In the genomic region with DNA sequence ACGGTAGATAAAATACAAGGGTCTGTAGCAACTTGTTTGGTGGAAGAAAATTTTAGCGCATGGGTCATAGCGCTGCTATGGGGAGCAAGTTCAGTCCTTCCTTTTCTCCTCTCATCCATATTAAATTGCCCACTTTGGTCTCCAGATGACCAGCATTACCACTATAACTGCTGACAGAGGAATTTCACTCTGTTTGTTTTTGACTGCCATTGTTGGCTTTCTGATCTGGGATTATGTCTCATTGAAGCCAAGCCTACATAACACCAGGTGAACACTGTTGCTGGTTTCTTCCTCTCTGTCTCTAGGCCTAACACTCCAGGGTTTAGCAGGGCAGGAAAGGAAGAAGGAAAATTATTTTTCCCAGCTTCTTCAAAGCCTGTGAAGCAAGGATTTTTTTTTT, we compare ENCODE assay signal across 22 cellular contexts. TPM values are rescaled to one million over a fixed set of nuclear protein-coding genes. Genes with fewer than 3 reads are reported as not detected.
DNase-seq lines count a peak whose midpoint lies in the region; ATAC-seq, FAIRE-seq and TF ChIP-seq lines count a peak whose summit lies in the region.
"Had no signal": no experiment of that assay in that cellular context is flagged by ENCODE, and none has a peak within 500 bp of the region (broad histone marks: within the 10 kb centered on the region; RNA-seq: fewer than 3 reads in every experiment).

No MANE protein-coding gene starts in this region.

- H3K9me1 ChIP-seq in IMR-90 (ENCODE audit: insufficient read depth, low read length) = no peaks in the 10 kb centered on the region

- no peak overlapping the region for H2BK15ac ChIP-seq in IMR-90 (ENCODE audit: low read depth, low read length)

- no TSS peak for BruUV-seq in IMR-90 (replicated peaks; lab: Mats Ljungman, UMichigan)

- CTCF ChIA-PET in IMR-90 (lab: Yijun Ruan, JAX) = no interaction called here

- DNase-seq in T-helper 1 cell (no peak), IMR-90 (no peak), RPMI8226 (peak; percentile 18), kidney (no peak), tibial nerve (ENCODE audit: low spot score in 2 of 2) (no peak)
- DNase-seq in activated naive CD4-positive, alpha-beta T cell treated with anti-CD3 and anti-CD28 coated beads, Interleukin-2, amount 50 U/mL, for 16 hours = no peak
- DNase-seq: 8988T; CD4-positive, CD25-positive, alpha-beta regulatory T cell; CD8-positive, alpha-beta memory T cell; COR-L47; DMS 273 treated with DMSO at 0.1 percent for 48 hours; DMS53; DND-41; EL; GOT3; H7; HFFc6 had no signal

- no peak overlapping the region for H3K23ac ChIP-seq in IMR-90 (ENCODE audit: low read depth, low read length)

- H2BK120ac ChIP-seq in IMR-90 (ENCODE audit: low read depth, low read length) = no peak overlapping the region

- H4K20me1 ChIP-seq in IMR-90 (ENCODE audit: insufficient read depth, low read length) = no peaks in the 10 kb centered on the region
- H4K20me1 ChIP-seq: BLaER1 treated with 17β-estradiol and CSF1 and Interleukin-3, amounts not matched to agents 10 nM and 100 nM had no signal

- dilution Hi-C loops in IMR-90 (cut with HindIII; ENCODE audit: low sequenced_read_pairs, unreplicated experiment) = no loop called here

- H2BK5ac ChIP-seq in IMR-90 (ENCODE audit: low read depth, low read length, poor library complexity, severe bottlenecking) = no peak overlapping the region

- H3K4me1 ChIP-seq in IMR-90 (ENCODE audit: control insufficient read depth, insufficient read depth, low read length) = peaks cover 4% of the 10 kb centered on the region
- no peaks in the 10 kb centered on the region for H3K4me1 ChIP-seq in kidney (ENCODE audit: control insufficient read depth in 1 of 2, insufficient read depth in 1 of 2, low read depth in 1 of 2, low read length in 2 of 2)
- no peaks in the 10 kb centered on the region for H3K4me1 ChIP-seq in tibial nerve

- no peaks in the 10 kb centered on the region for H3K27me3 Mint-ChIP-seq in T-helper 1 cell treated with Interleukin-12 subunit alpha and Interleukin-12 subunit beta and Interleukin-4 antibody, amounts not matched to agents 30 μg/mL and 1 μg/mL, for 36 hours (ENCODE audit: low read depth)
- H3K27me3 Mint-ChIP-seq: B cell; CD4-positive, CD25-positive, alpha-beta regulatory T cell; CD8-positive, alpha-beta memory T cell had no signal

- no peak overlapping the region for H3K4ac ChIP-seq in IMR-90 (ENCODE audit: low read depth, low read length)

- H3K27me3 ChIP-seq in IMR-90 (ENCODE audit: control insufficient read depth, insufficient read depth, low read length) (peaks cover 8% of the 10 kb centered on the region; the same call in 1 of the 2 replicates), tibial nerve (no peaks in the 10 kb centered on the region)
- H3K27me3 ChIP-seq: BLaER1 treated with 17β-estradiol and CSF1 and Interleukin-3, amounts not matched to agents 10 nM and 100 nM had no signal

- no peak overlapping the region for H2AK5ac ChIP-seq in IMR-90 (ENCODE audit: low read depth, low read length)

- no peak for FAIRE-seq in kidney (lab: Jason Lieb, UNC)

- WGBS in IMR-90 (ENCODE audit: extremely low coverage in 2 of 2, insufficient read length in 1 of 2), 2 experiments = no CpG with 5 or more reads among the region's 3 CpGs
- 93 to 96% methylated on average over 3 of the region's 3 CpGs for WGBS in tibial nerve, 2 donors

- H3K79me1 ChIP-seq in IMR-90 (ENCODE audit: low read depth in 1 of 2, low read length in 2 of 2) = no peaks in the 10 kb centered on the region

- no peak for TF ChIP-seq RAD21 in IMR-90 (IDR thresholded peaks at IDR 0.05; ENCODE audit: low read length)

- H3K9me3 ChIP-seq in IMR-90 (ENCODE audit: control insufficient read depth, insufficient read depth, low read length) (no peaks in the 10 kb centered on the region), kidney (ENCODE audit: control insufficient read depth in 1 of 2, low read length in 2 of 2) (no peaks in the 10 kb centered on the region), tibial nerve (no peaks in the 10 kb centered on the region)

- intact Hi-C loops in IMR-90 (cut with micrococcal nuclease) = no loop called here
- intact Hi-C loops in kidney (cut with DNase I) = no loop called here

- H3K14ac ChIP-seq in IMR-90 (replicated peaks; ENCODE audit: low read depth, low read length) = no peak overlapping the region

- H3K56ac ChIP-seq in IMR-90 (ENCODE audit: extremely low read depth, insufficient read depth, low read length) = no peak overlapping the region

- no peak overlapping the region for H2BK20ac ChIP-seq in IMR-90 (ENCODE audit: low read depth, low read length)

- ATAC-seq in IMR-90 (ENCODE audit: low read depth) (no peak), HG02623 (IDR thresholded peaks at IDR 0.05; ENCODE audit: unreplicated experiment) (no peak)
- ATAC-seq: HCT116 had no signal

- no peak for TF ChIP-seq POLR2A in IMR-90 (IDR thresholded peaks at IDR 0.05; ENCODE audit: low read depth, low read length)
- TF ChIP-seq POLR2A in tibial nerve (IDR thresholded peaks at IDR 0.05) = no peak

- peaks cover 45% of the 10 kb centered on the region for H3K4me1 Mint-ChIP-seq in T-helper 1 cell treated with Interleukin-12 subunit alpha and Interleukin-12 subunit beta and Interleukin-4 antibody, amounts not matched to agents 30 μg/mL and 1 μg/mL, for 36 hours (ENCODE audit: low read depth)

- no peak overlapping the region for H3K18ac ChIP-seq in IMR-90 (ENCODE audit: low read depth, low read length)

- no peak for TF ChIP-seq EP300 in tibial nerve (IDR thresholded peaks at IDR 0.05)

- peaks cover 38% of the 10 kb centered on the region for H3K36me3 Mint-ChIP-seq in T-helper 1 cell treated with Interleukin-12 subunit alpha and Interleukin-12 subunit beta and Interleukin-4 antibody, amounts not matched to agents 30 μg/mL and 1 μg/mL, for 36 hours (ENCODE audit: low read depth)
- H3K36me3 Mint-ChIP-seq: CD8-positive, alpha-beta memory T cell had no signal

- H4K8ac ChIP-seq in IMR-90 (ENCODE audit: low read depth in 2 of 2, low read length in 2 of 2) = no peak overlapping the region

- H2AFZ ChIP-seq in IMR-90 (replicated peaks; ENCODE audit: low read length, poor library complexity) = no peak overlapping the region

- H3K4me2 ChIP-seq in IMR-90 (ENCODE audit: low read depth, low read length) = no peak overlapping the region

- POLR2A ChIA-PET in IMR-90 (lab: Charles Lee; ENCODE audit: unreplicated experiment) = no interaction called here

- H3K27ac ChIP-seq in IMR-90 (ENCODE audit: insufficient read depth, low read length) = no peak overlapping the region
- H3K27ac ChIP-seq in kidney (ENCODE audit: low read depth in 2 of 2, low read length in 2 of 2) = peak overlapping the region; percentile 26 to 28
- no peak overlapping the region for H3K27ac ChIP-seq in tibial nerve

- no peaks in the 10 kb centered on the region for H3K9me3 Mint-ChIP-seq in T-helper 1 cell treated with Interleukin-12 subunit alpha and Interleukin-12 subunit beta and Interleukin-4 antibody, amounts not matched to agents 30 μg/mL and 1 μg/mL, for 36 hours
- H3K9me3 Mint-ChIP-seq: CD4-positive, CD25-positive, alpha-beta regulatory T cell; CD8-positive, alpha-beta memory T cell; HFFc6 had no signal

- in situ Hi-C loops in IMR-90 (cut with MboI; ENCODE audit: low sequenced_read_pairs) = no loop called here

- peak overlapping the region; percentile 9 for H3K27ac Mint-ChIP-seq in T-helper 1 cell treated with Interleukin-12 subunit alpha and Interleukin-12 subunit beta and Interleukin-4 antibody, amounts not matched to agents 30 μg/mL and 1 μg/mL, for 36 hours
- H3K27ac Mint-ChIP-seq: B cell, HFFc6 had no signal

- no peak overlapping the region for H4K91ac ChIP-seq in IMR-90 (ENCODE audit: insufficient read depth, low read depth, low read length)

- no peak overlapping the region for H3K4me3 ChIP-seq in IMR-90 (ENCODE audit: insufficient read depth, low read depth, low read length)
- H3K4me3 ChIP-seq in kidney (ENCODE audit: low read length in 2 of 2) = no peak overlapping the region
- H3K4me3 ChIP-seq in tibial nerve = no peak overlapping the region
- H3K4me3 ChIP-seq: BLaER1 treated with 17β-estradiol and CSF1 and Interleukin-3, amounts not matched to agents 10 nM and 100 nM had no signal

- H3K36me3 ChIP-seq in IMR-90 (ENCODE audit: control insufficient read depth, insufficient read depth, low read length) (no peaks in the 10 kb centered on the region), kidney (ENCODE audit: control insufficient read depth in 1 of 2, insufficient read depth in 2 of 2, low read length in 2 of 2) (no peaks in the 10 kb centered on the region), tibial nerve (no peaks in the 10 kb centered on the region)
- H3K36me3 ChIP-seq: BLaER1 treated with 17β-estradiol and CSF1 and Interleukin-3, amounts not matched to agents 10 nM and 100 nM had no signal

- no peak overlapping the region for H4K5ac ChIP-seq in IMR-90 (ENCODE audit: low read depth, low read length)

- H3K9ac ChIP-seq in IMR-90 (ENCODE audit: low read depth, low read length) (no peak overlapping the region), kidney (ENCODE audit: low read length in 2 of 2) (no peak overlapping the region)
- H3K9ac ChIP-seq: BLaER1 treated with 17β-estradiol and CSF1 and Interleukin-3, amounts not matched to agents 10 nM and 100 nM had no signal

- H2AK9ac ChIP-seq in IMR-90 (replicated peaks; ENCODE audit: low read depth, low read length, poor library complexity) = no peak overlapping the region

- TF ChIP-seq CTCF in IMR-90 (conservative IDR thresholded peaks at IDR 0.05; ENCODE audit: low read depth, low read length) = no peak
- TF ChIP-seq CTCF in kidney (IDR thresholded peaks at IDR 0.05; ENCODE audit: borderline replicate concordance, extremely low read depth, insufficient read depth) = no peak
- no peak for TF ChIP-seq CTCF in tibial nerve (IDR thresholded peaks at IDR 0.05)

- H3K4me3 Mint-ChIP-seq in T-helper 1 cell treated with Interleukin-12 subunit alpha and Interleukin-12 subunit beta and Interleukin-4 antibody, amounts not matched to agents 30 μg/mL and 1 μg/mL, for 36 hours = no peak overlapping the region
- H3K4me3 Mint-ChIP-seq: B cell; CD4-positive, CD25-positive, alpha-beta regulatory T cell; CD8-positive, alpha-beta memory T cell; HFFc6 had no signal

TF ChIP-seq in IMR-90, 13 proteins besides CTCF, POLR2A, EP300 and RAD21:
- TF ChIP-seq USF2 (IDR thresholded peaks at IDR 0.05; ENCODE audit: low read depth, low read length) (no peak), MAFK (IDR thresholded peaks at IDR 0.05; ENCODE audit: low read depth, low read length) (peak; percentile 44)

RNA-seq across cellular contexts. Expression of gene SUB1, which starts 6.6 kb away (rescaled TPM):
- total RNA-seq in IMR-90 (2012; rRNA removed) = 19.5 and 90.5 TPM in 2 replicates
- polyA plus RNA-seq in IMR-90 (2012; rRNA removed) = 117 and 155 TPM in 2 replicates
- polyA plus RNA-seq in IMR-90 (2012; cell fraction: cytosol; rRNA removed) = 3.1 and 6.0 TPM in 2 replicates
- polyA plus RNA-seq in IMR-90 (2012; cell fraction: nucleus; rRNA removed; ENCODE audit: low replicate concordance) = 4.2 and 27.6 TPM in 2 replicates
- total RNA-seq in kidney = 167 TPM
- 292 TPM for polyA plus RNA-seq in kidney (ENCODE audit: insufficient read depth, low read depth, low replicate concordance)
- total RNA-seq in tibial nerve = 100 to 1,000 TPM in 1 of 4 donors, 10 to 100 TPM in 3; 78.0 to 110 (median 88.6) TPM

Comparison
In these comparisons a context has a peak if more than half of its experiments do, and no peak if none do; other contexts are left out.
1. H3K27ac ChIP-seq: peak in kidney (2 of 2); none in IMR-90 (single experiment) and tibial nerve (0 of 4).